ENCODE assay signal across 33 cellular contexts in the genomic region with DNA sequence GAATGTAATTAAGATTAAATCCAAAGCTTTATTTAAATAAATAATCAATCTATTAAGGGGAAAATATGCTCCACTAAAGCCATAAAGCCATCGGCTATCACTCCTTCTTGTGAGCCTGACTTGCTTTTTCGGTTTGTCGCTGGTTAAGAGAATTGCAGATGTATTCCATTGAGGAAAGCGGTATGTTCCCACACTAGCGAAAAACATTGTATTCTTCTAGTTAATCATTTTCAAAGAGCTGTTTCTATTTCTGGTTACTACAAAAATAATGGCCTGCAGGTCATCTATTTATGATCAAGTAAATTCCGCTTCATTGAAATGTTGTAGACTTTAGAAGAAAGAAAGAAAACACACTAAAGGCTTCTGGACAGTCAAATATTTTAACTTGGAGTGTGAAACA.
DNase-seq lines count a peak whose midpoint lies in the region; TF ChIP-seq lines count a peak whose summit lies in the region.
"Had no signal": no experiment of that assay in that cellular context is flagged by ENCODE, and none has a peak within 500 bp of the region (broad histone marks: within the 10 kb centered on the region; RNA-seq: fewer than 3 reads in every experiment).

No MANE protein-coding gene starts in this region.

- no peak for TF ChIP-seq CTCF in ascending aorta (IDR thresholded peaks at IDR 0.05)
- TF ChIP-seq CTCF in esophagus squamous epithelium (IDR thresholded peaks at IDR 0.05), result no peak
- TF ChIP-seq CTCF in sigmoid colon (IDR thresholded peaks at IDR 0.05), result no peak
- TF ChIP-seq CTCF in Caco-2 (IDR thresholded peaks at IDR 0.05; ENCODE audit: insufficient read depth in 1 of 2, low read depth in 1 of 2, low read length in 1 of 2, severe bottlenecking in 1 of 2, unreplicated experiment in 1 of 2), result no peak

- H3K27ac ChIP-seq in ascending aorta, result peak overlapping the region; percentile 58 to 76
- peak overlapping the region in 3 of 4 donors; percentile 65 to 75 (median 67) for H3K27ac ChIP-seq in esophagus squamous epithelium
- H3K27ac ChIP-seq in layer of hippocampus (ENCODE audit: low read depth, low read length), result peak overlapping the region; percentile 25
- H3K27ac ChIP-seq in sigmoid colon, result peak overlapping the region in 3 of 4 donors; percentile 48 to 81 (median 66)
- H3K27ac ChIP-seq: SJSA1, vagina, WERI-Rb-1 had no signal

- H3K27me3 ChIP-seq in ascending aorta (no peaks in the 10 kb centered on the region), esophagus squamous epithelium (no peaks in the 10 kb centered on the region), layer of hippocampus (ENCODE audit: control insufficient read depth, insufficient read depth, low read length) (no peaks in the 10 kb centered on the region), sigmoid colon (no peaks in the 10 kb centered on the region), Caco-2 (replicated peaks; ENCODE audit: control insufficient read depth, insufficient read depth, low read length) (peaks cover 2% of the 10 kb centered on the region)
- H3K27me3 ChIP-seq: SJSA1, vagina had no signal

- H3K4me1 ChIP-seq in ascending aorta, result peaks cover 0 to 18% of the 10 kb centered on the region in 2 donors
- no peaks in the 10 kb centered on the region for H3K4me1 ChIP-seq in esophagus squamous epithelium
- peaks cover 0 to 26% (median 18%) of the 10 kb centered on the region in 4 donors for H3K4me1 ChIP-seq in sigmoid colon
- no peaks in the 10 kb centered on the region for H3K4me1 ChIP-seq in Caco-2
- H3K4me1 ChIP-seq: SJSA1, vagina had no signal

- WGBS in esophagus squamous epithelium, 2 donors, result 60 to 65% methylated on average over 6 of the region's 6 CpGs
- WGBS in sigmoid colon, 2 donors, result 88 to 91% methylated on average over 6 of the region's 6 CpGs

- no peak for DNase-seq in ascending aorta (ENCODE audit: low spot score in 2 of 2)
- no peak for DNase-seq in esophagus squamous epithelium (lab: John Stamatoyannopoulos, UW)
- no peak for DNase-seq in sigmoid colon
- DNase-seq in Caco-2, result no peak
- DNase-seq in GM03348 (ENCODE audit: low spot score), result no peak
- DNase-seq in posterior cingulate gyrus, result no peak
- DNase-seq in activated gamma-delta T cell (lab: John Stamatoyannopoulos, UW), result no peak
- DNase-seq: ACHN; activated CD4-positive, alpha-beta T cell treated with anti-CD3 and anti-CD28 coated beads for 48 hours; activated CD8-positive, alpha-beta memory T cell treated with anti-CD3 and anti-CD28 coated beads for 24 hours; activated T-cell treated with anti-CD3 and anti-CD28 coated beads for 4 hours; CD8-positive, alpha-beta T cell; DMS153; effector memory CD4-positive, alpha-beta T cell; foreskin melanocyte; H7; hippocampal formation; naive thymus-derived CD8-positive, alpha-beta T cell; NCI-H1048; NCI-H1694; NCI-H82; occipital lobe; stimulated activated CD4-positive, alpha-beta T cell treated with anti-CD3 and anti-CD28 coated beads, Interleukin-1b, Interleukin-23, amount 100 ng/mL, for 48 hours; stimulated activated naive CD8-positive, alpha-beta T cell treated with anti-CD3 and anti-CD28 coated beads, Interleukin-15, Interleukin-2, amounts not matched to agents 100 U/mL and 50 U/mL, for 24 hours; T-cell; WERI-Rb-1 had no signal

- H3K4me3 ChIP-seq in ascending aorta (peak overlapping the region; percentile 28 to 50), esophagus squamous epithelium (no peak overlapping the region), sigmoid colon (no peak overlapping the region), Caco-2 (ENCODE audit: low read depth, low read length) (no peak overlapping the region)
- H3K4me3 ChIP-seq: GM12878, SJSA1, vagina had no signal

- TF ChIP-seq POLR2A in esophagus squamous epithelium (IDR thresholded peaks at IDR 0.05) (no peak), sigmoid colon (IDR thresholded peaks at IDR 0.05) (no peak)

- H3K27me3 Mint-ChIP-seq in Caco-2 (ENCODE audit: insufficient read depth, unreplicated experiment), result peaks cover 21% of the 10 kb centered on the region
- H3K27me3 Mint-ChIP-seq: activated naive CD4-positive, alpha-beta T cell treated with anti-CD3 and anti-CD28 coated beads, Interleukin-2, amount 50 U/mL, for 24 hours; B cell; T-cell had no signal

- POLR2A ChIA-PET in Caco-2 (lab: Charles Lee), result no interaction called here

- H3K9me3 ChIP-seq in ascending aorta (no peaks in the 10 kb centered on the region), esophagus squamous epithelium (no peaks in the 10 kb centered on the region), sigmoid colon (no peaks in the 10 kb centered on the region), Caco-2 (no peaks in the 10 kb centered on the region)
- H3K9me3 ChIP-seq: SJSA1, vagina had no signal

- TF ChIP-seq EP300 in sigmoid colon (IDR thresholded peaks at IDR 0.05), result no peak

- H3K36me3 ChIP-seq in ascending aorta (no peaks in the 10 kb centered on the region), esophagus squamous epithelium (no peaks in the 10 kb centered on the region), sigmoid colon (no peaks in the 10 kb centered on the region), Caco-2 (ENCODE audit: control insufficient read depth, insufficient read depth, low read length) (no peaks in the 10 kb centered on the region)
- H3K36me3 ChIP-seq: SJSA1, vagina, WERI-Rb-1 had no signal

- H3K4me1 Mint-ChIP-seq in Caco-2 (ENCODE audit: low read depth, unreplicated experiment), result no peaks in the 10 kb centered on the region
- H3K4me1 Mint-ChIP-seq: activated naive CD4-positive, alpha-beta T cell treated with anti-CD3 and anti-CD28 coated beads, Interleukin-2, amount 50 U/mL, for 24 hours; B cell; naive thymus-derived CD8-positive, alpha-beta T cell; T-cell had no signal

- no TSS peak for BruUV-seq in Caco-2 (replicated peaks; lab: Mats Ljungman, UMichigan)

- intact Hi-C loops in ascending aorta (cut with DNase I) (loop anchor here (2.0 to 10.0 kb wide), 4 partner anchors 159 to 469 kb away; a partner anchor contains a TSS), esophagus squamous epithelium (cut with DNase I) (no loop called here), sigmoid colon (cut with DNase I) (no loop called here), Caco-2 (cut with micrococcal nuclease; ENCODE audit: unreplicated experiment) (loop anchor here (5.0 to 10.0 kb wide), 2 partner anchors 161 to 406 kb away; no protein-coding TSS in a partner anchor), posterior cingulate gyrus (cut with DNase I) (no loop called here)

- no peak overlapping the region for H3K4me3 Mint-ChIP-seq in Caco-2 (ENCODE audit: unreplicated experiment)
- H3K4me3 Mint-ChIP-seq: activated naive CD4-positive, alpha-beta T cell treated with anti-CD3 and anti-CD28 coated beads, Interleukin-2, amount 50 U/mL, for 24 hours; B cell; CD8-positive, alpha-beta T cell; naive thymus-derived CD8-positive, alpha-beta T cell; T-cell had no signal

- no peak overlapping the region for H3K27ac Mint-ChIP-seq in Caco-2 (ENCODE audit: unreplicated experiment)
- H3K27ac Mint-ChIP-seq: activated naive CD4-positive, alpha-beta T cell treated with anti-CD3 and anti-CD28 coated beads, Interleukin-2, amount 50 U/mL, for 24 hours; activated T-helper 2 cell treated with anti-CD3 and anti-CD28 coated beads, Interferon-gamma antibody, Interleukin-2, Interleukin-4, amounts not matched to agents 10 μg/mL and 5 μg/mL and 100 μg/mL, durations not matched to agents 14 hours and 24 hours and 36 hours; B cell; CD8-positive, alpha-beta T cell; naive thymus-derived CD8-positive, alpha-beta T cell; T-cell had no signal

- H3K36me3 Mint-ChIP-seq in Caco-2 (ENCODE audit: insufficient read depth, unreplicated experiment), result no peaks in the 10 kb centered on the region
- H3K36me3 Mint-ChIP-seq: activated naive CD4-positive, alpha-beta T cell treated with anti-CD3 and anti-CD28 coated beads, Interleukin-2, amount 50 U/mL, for 24 hours; CD8-positive, alpha-beta T cell; naive thymus-derived CD8-positive, alpha-beta T cell; T-cell had no signal

- H3K9me3 Mint-ChIP-seq in Caco-2 (ENCODE audit: unreplicated experiment), result no peaks in the 10 kb centered on the region
- H3K9me3 Mint-ChIP-seq: activated T-helper 2 cell treated with anti-CD3 and anti-CD28 coated beads, Interferon-gamma antibody, Interleukin-2, Interleukin-4, amounts not matched to agents 10 μg/mL and 5 μg/mL and 100 μg/mL, durations not matched to agents 14 hours and 24 hours and 36 hours; CD8-positive, alpha-beta T cell had no signal

- CTCF ChIA-PET in Caco-2 (lab: Charles Lee), result no interaction called here

Comparison
In these comparisons a context has a peak if more than half of its experiments do, and no peak if none do; other contexts are left out.
1. H3K4me3 ChIP-seq: peak in ascending aorta (2 of 2); none in esophagus squamous epithelium (0 of 4), sigmoid colon (0 of 4) and Caco-2 (single experiment).
2. intact Hi-C loops: an anchor here in ascending aorta (2.0 to 10.0 kb wide) and Caco-2 (5.0 to 10.0 kb wide); none called in esophagus squamous epithelium, sigmoid colon and posterior cingulate gyrus.
3. Peak in every context shown above with its lines, with median percentiles within 50 percentile points of each other: H3K27ac ChIP-seq.